Comparison of ENCODE assay signal across 8 cellular contexts in genomic region chr9:137619240-137620090, GRCh38. TPM values are rescaled to one million over a fixed set of nuclear protein-coding genes. Genes with fewer than 3 reads are reported as not detected.
DNase-seq lines count a peak whose midpoint lies in the region; ATAC-seq and TF ChIP-seq lines count a peak whose summit lies in the region.

No MANE protein-coding gene starts in this region.

- CTCF ChIA-PET in Calu3 (lab: Charles Lee): interaction anchor here (0.6 kb wide), 3 partner anchors 20 to 300 kb away, joined by 3 to 5 read pairs (median 3); no protein-coding TSS in a partner anchor
- CTCF ChIA-PET in activated CD4-positive, alpha-beta T cell treated with anti-CD3 and anti-CD28 coated beads, Interleukin-2, amount 10 ng/mL, durations not matched to agents 7 days and 5 days (lab: Charles Lee): interaction anchor here (1.3 to 1.4 kb wide), 2 partner anchors 9 to 84 kb away, joined by 3 to 5 read pairs; no protein-coding TSS in a partner anchor
- CTCF ChIA-PET in naive thymus-derived CD4-positive, alpha-beta T cell (lab: Charles Lee): interaction anchor here (1.3 kb wide), 1 partner anchor 47 kb away, joined by 5 read pairs; no protein-coding TSS in a partner anchor

- ATAC-seq in GM19324 (IDR thresholded peaks at IDR 0.05; ENCODE audit: low FRiP score, unreplicated experiment): peak; percentile 9
- ATAC-seq in HG03571 (IDR thresholded peaks at IDR 0.05; ENCODE audit: unreplicated experiment): peak; percentile 11
- ATAC-seq in naive thymus-derived CD4-positive, alpha-beta T cell: peak; percentile 4
- no peak for ATAC-seq in HG02885 (IDR thresholded peaks at IDR 0.05; ENCODE audit: poor library complexity, unreplicated experiment)

- POLR2A ChIA-PET in activated CD4-positive, alpha-beta T cell treated with anti-CD3 and anti-CD28 coated beads, Interleukin-2, amount 10 ng/mL, durations not matched to agents 7 days and 5 days (lab: Charles Lee): no interaction called here
- POLR2A ChIA-PET in naive thymus-derived CD4-positive, alpha-beta T cell (lab: Charles Lee): interaction anchor here (0.6 to 1.9 kb wide), 10 partner anchors 9 to 67 kb away, joined by 3 to 23 read pairs (median 5); partner anchors contain the start of genes ARRDC1 and ZMYND19

- peaks cover 0 to 26% (median 0%) of the 10 kb centered on the region in 3 experiments for H3K36me3 ChIP-seq in naive thymus-derived CD4-positive, alpha-beta T cell (ENCODE audit: control insufficient read depth in 2 of 3, insufficient read depth in 3 of 3, low read length in 3 of 3)

- peaks cover 21 to 29% of the 10 kb centered on the region in 2 donors for H3K4me1 ChIP-seq in naive thymus-derived CD4-positive, alpha-beta T cell (ENCODE audit: control insufficient read depth in 2 of 2, insufficient read depth in 2 of 2, low read length in 2 of 2)

- peaks cover 18% of the 10 kb centered on the region for H3K4me1 Mint-ChIP-seq in Calu3 (ENCODE audit: low read depth, unreplicated experiment)
- peaks cover 41% of the 10 kb centered on the region for H3K4me1 Mint-ChIP-seq in activated CD4-positive, alpha-beta T cell treated with anti-CD3 and anti-CD28 coated beads, Interleukin-2, amount 10 ng/mL, durations not matched to agents 7 days and 5 days
- peaks cover 26 to 53% (median 47%) of the 10 kb centered on the region in 7 donors for H3K4me1 Mint-ChIP-seq in naive thymus-derived CD4-positive, alpha-beta T cell

- intact Hi-C loops in Calu3 (cut with micrococcal nuclease; ENCODE audit: unreplicated experiment): no loop called here
- intact Hi-C loops in naive thymus-derived CD4-positive, alpha-beta T cell (cut with micrococcal nuclease): loop anchor here in 1 of 2 donors (1.0 kb wide), 1 partner anchor 68 kb away; the partner anchor contains the start of gene MRPL41

- peaks cover 48% of the 10 kb centered on the region for H3K36me3 Mint-ChIP-seq in Calu3 (ENCODE audit: insufficient read depth, unreplicated experiment)
- H3K36me3 Mint-ChIP-seq in activated CD4-positive, alpha-beta T cell treated with anti-CD3 and anti-CD28 coated beads, Interleukin-2, amount 10 ng/mL, durations not matched to agents 7 days and 5 days (ENCODE audit: low read depth): peaks cover 30% of the 10 kb centered on the region
- peaks cover 0 to 9% (median 3%) of the 10 kb centered on the region in 5 donors for H3K36me3 Mint-ChIP-seq in naive thymus-derived CD4-positive, alpha-beta T cell

- no peak for TF ChIP-seq CTCF in Calu3 (IDR thresholded peaks at IDR 0.05; ENCODE audit: unreplicated experiment)
- no peak for TF ChIP-seq CTCF in epithelial cell of proximal tubule (conservative IDR thresholded peaks at IDR 0.05; ENCODE audit: low read depth, low read length)

- H3K9me3 ChIP-seq in naive thymus-derived CD4-positive, alpha-beta T cell (ENCODE audit: control insufficient read depth in 2 of 3, low read length in 3 of 3): no peaks in the 10 kb centered on the region

- H3K27ac ChIP-seq in naive thymus-derived CD4-positive, alpha-beta T cell (ENCODE audit: low read depth, low read length): peak overlapping the region; percentile 83

- no TSS peak for BruUV-seq in Calu3 (replicated peaks; lab: Mats Ljungman, UMichigan)

- H3K4me3 Mint-ChIP-seq in Calu3 (ENCODE audit: low read depth, unreplicated experiment): peak overlapping the region; percentile 83
- peak overlapping the region; percentile 82 for H3K4me3 Mint-ChIP-seq in activated CD4-positive, alpha-beta T cell treated with anti-CD3 and anti-CD28 coated beads, Interleukin-2, amount 10 ng/mL, durations not matched to agents 7 days and 5 days
- H3K4me3 Mint-ChIP-seq in naive thymus-derived CD4-positive, alpha-beta T cell: peak overlapping the region; percentile 86 to 98 (median 90)

- H3K27me3 ChIP-seq in naive thymus-derived CD4-positive, alpha-beta T cell (ENCODE audit: control insufficient read depth in 2 of 2, insufficient read depth in 2 of 2, low read length in 2 of 2): no peaks in the 10 kb centered on the region

- H3K4me3 ChIP-seq in epithelial cell of proximal tubule (ENCODE audit: low read depth, low read length): peak overlapping the region; percentile 68
- peak overlapping the region; percentile 75 for H3K4me3 ChIP-seq in naive thymus-derived CD4-positive, alpha-beta T cell (ENCODE audit: low read length)

- DNase-seq in Calu3: no peak
- DNase-seq in activated CD4-positive, alpha-beta T cell treated with anti-CD3 and anti-CD28 coated beads, Interleukin-2, amount 10 ng/mL, durations not matched to agents 7 days and 5 days: peak; percentile 39
- DNase-seq in epithelial cell of proximal tubule (ENCODE audit: low read depth): no peak
- peak in 5 of 9 donors; percentile 25 to 53 (median 32) for DNase-seq in naive thymus-derived CD4-positive, alpha-beta T cell
- no peak for DNase-seq in pons (ENCODE audit: low spot score)

- H3K27me3 Mint-ChIP-seq in Calu3 (ENCODE audit: unreplicated experiment): no peaks in the 10 kb centered on the region
- no peaks in the 10 kb centered on the region for H3K27me3 Mint-ChIP-seq in activated CD4-positive, alpha-beta T cell treated with anti-CD3 and anti-CD28 coated beads, Interleukin-2, amount 10 ng/mL, durations not matched to agents 7 days and 5 days
- no peaks in the 10 kb centered on the region for H3K27me3 Mint-ChIP-seq in naive thymus-derived CD4-positive, alpha-beta T cell

- no peaks in the 10 kb centered on the region for H3K9me3 Mint-ChIP-seq in Calu3 (ENCODE audit: low read depth, unreplicated experiment)
- H3K9me3 Mint-ChIP-seq in activated CD4-positive, alpha-beta T cell treated with anti-CD3 and anti-CD28 coated beads, Interleukin-2, amount 10 ng/mL, durations not matched to agents 7 days and 5 days: no peaks in the 10 kb centered on the region
- no peaks in the 10 kb centered on the region for H3K9me3 Mint-ChIP-seq in naive thymus-derived CD4-positive, alpha-beta T cell

- peak overlapping the region; percentile 85 for H3K27ac Mint-ChIP-seq in Calu3 (ENCODE audit: unreplicated experiment)
- H3K27ac Mint-ChIP-seq in activated CD4-positive, alpha-beta T cell treated with anti-CD3 and anti-CD28 coated beads, Interleukin-2, amount 10 ng/mL, durations not matched to agents 7 days and 5 days: peak overlapping the region; percentile 89
- H3K27ac Mint-ChIP-seq in naive thymus-derived CD4-positive, alpha-beta T cell: peak overlapping the region; percentile 43 to 94 (median 82)

RNA-seq across cellular contexts. Expression of gene EHMT1, which starts 0.7 kb away (rescaled TPM):
- 56.0 and 61.7 TPM in 2 replicates for total RNA-seq in Calu3 (2022)
- total RNA-seq in activated CD4-positive, alpha-beta T cell treated with anti-CD3 and anti-CD28 coated beads, Interleukin-2, amount 10 ng/mL, durations not matched to agents 7 days and 5 days: 100 to 1,000 TPM; 100 to 110 TPM
- 40.8 and 73.1 TPM in 2 replicates for total RNA-seq in epithelial cell of proximal tubule
- 100 to 1,000 TPM; 111 to 132 (median 117) TPM for total RNA-seq in naive thymus-derived CD4-positive, alpha-beta T cell
- 10 to 100 TPM; 24.7 to 43.0 TPM for polyA plus RNA-seq in naive thymus-derived CD4-positive, alpha-beta T cell

RNA-seq across cellular contexts. Expression of gene ARRDC1, which starts 14.0 kb away (rescaled TPM):
- total RNA-seq in Calu3 (2022) (86.4 and 93.7 TPM in 2 replicates), epithelial cell of proximal tubule (47.6 and 74.8 TPM in 2 replicates)
- total RNA-seq in activated CD4-positive, alpha-beta T cell treated with anti-CD3 and anti-CD28 coated beads, Interleukin-2, amount 10 ng/mL, durations not matched to agents 7 days and 5 days: 10 to 100 TPM; 52.4 to 64.2 TPM
- total RNA-seq in naive thymus-derived CD4-positive, alpha-beta T cell: 100 to 1,000 TPM in 1 of 5 experiments, 10 to 100 TPM in 4; 53.7 to 126 (median 82.6) TPM
- polyA plus RNA-seq in naive thymus-derived CD4-positive, alpha-beta T cell: 10 to 100 TPM; 35.2 to 56.3 TPM

RNA-seq across cellular contexts. Expression of gene ZMYND19, which starts 29.2 kb away (rescaled TPM):
- total RNA-seq in Calu3 (2022): 30.0 and 31.7 TPM in 2 replicates
- total RNA-seq in activated CD4-positive, alpha-beta T cell treated with anti-CD3 and anti-CD28 coated beads, Interleukin-2, amount 10 ng/mL, durations not matched to agents 7 days and 5 days: 10 to 100 TPM; 24.7 to 26.5 TPM
- 30.4 and 45.0 TPM in 2 replicates for total RNA-seq in epithelial cell of proximal tubule
- total RNA-seq in naive thymus-derived CD4-positive, alpha-beta T cell: 10 to 100 TPM; 13.3 to 32.4 (median 26.6) TPM
- 1 to 10 TPM; 4.5 to 9.8 TPM for polyA plus RNA-seq in naive thymus-derived CD4-positive, alpha-beta T cell

RNA-seq across cellular contexts. Expression of gene DPH7, which starts 40.7 kb away (rescaled TPM):
- total RNA-seq in Calu3 (2022): 29.7 and 30.2 TPM in 2 replicates
- total RNA-seq in activated CD4-positive, alpha-beta T cell treated with anti-CD3 and anti-CD28 coated beads, Interleukin-2, amount 10 ng/mL, durations not matched to agents 7 days and 5 days: 10 to 100 TPM; 31.1 to 34.4 TPM
- total RNA-seq in epithelial cell of proximal tubule: 35.3 and 42.2 TPM in 2 replicates
- total RNA-seq in naive thymus-derived CD4-positive, alpha-beta T cell: 10 to 100 TPM; 43.4 to 77.5 (median 49.9) TPM
- 10 to 100 TPM; 29.7 to 45.3 TPM for polyA plus RNA-seq in naive thymus-derived CD4-positive, alpha-beta T cell

Comparison
In these comparisons a context has a peak if more than half of its experiments do, and no peak if none do; other contexts are left out.
1. DNase-seq: peak in activated CD4-positive, alpha-beta T cell treated with anti-CD3 and anti-CD28 coated beads, Interleukin-2, amount 10 ng/mL, durations not matched to agents 7 days and 5 days (single experiment) and naive thymus-derived CD4-positive, alpha-beta T cell (5 of 9); none in Calu3 (single experiment), epithelial cell of proximal tubule (single experiment) and pons (single experiment).
2. Peak in every context shown above with its lines, with median percentiles within 50 percentile points of each other: H3K27ac Mint-ChIP-seq and H3K4me3 Mint-ChIP-seq.